8 cellular contexts compared by ENCODE assay signal in the genomic region with DNA sequence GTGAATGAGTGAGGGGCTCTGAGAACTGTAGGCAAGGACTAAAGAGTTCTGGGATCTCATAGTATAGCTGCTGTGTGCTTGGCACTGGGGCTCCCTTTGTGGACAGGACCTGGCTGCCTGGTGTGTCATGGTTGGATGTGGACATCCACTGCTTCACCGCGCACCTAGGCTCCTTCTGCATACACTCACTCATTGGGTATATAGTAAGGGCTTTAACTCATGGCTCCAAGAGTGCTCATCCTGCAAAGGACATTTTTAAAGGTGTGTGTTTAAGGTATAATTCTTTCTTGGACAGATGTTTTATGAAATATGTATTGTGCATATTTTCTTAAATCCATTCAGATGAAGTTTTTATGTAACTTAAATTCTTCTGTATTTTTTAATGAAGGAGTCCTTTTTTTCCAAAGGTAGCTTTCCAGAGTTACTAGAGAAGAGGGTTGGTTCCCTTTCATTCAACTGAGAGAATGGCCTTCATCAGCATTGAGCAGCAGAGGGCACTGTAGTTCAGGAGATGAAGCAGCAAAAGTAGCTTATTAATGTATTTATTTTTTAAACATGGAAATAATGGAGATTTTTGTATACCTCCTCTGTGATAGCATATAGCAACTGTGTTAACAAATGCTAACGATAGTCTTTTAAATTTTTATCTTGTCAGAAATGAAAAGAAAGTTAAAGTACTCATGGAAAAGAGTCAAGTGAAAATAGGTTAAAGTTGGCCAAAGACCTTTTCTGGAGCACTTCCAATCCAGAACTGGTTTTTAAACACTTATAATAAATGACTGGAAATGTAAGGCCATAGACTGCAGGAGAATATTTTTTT. TPM values are rescaled to one million over a fixed set of nuclear protein-coding genes. Genes with fewer than 3 reads are reported as not detected.
A peak's percentile ranks its signal among the peaks of the same experiment; 100 is the strongest.
DNase-seq lines count a peak whose midpoint lies in the region; ATAC-seq and TF ChIP-seq lines count a peak whose summit lies in the region.

No MANE protein-coding gene starts in this region.

- peak overlapping the region; percentile 68 to 91 (median 78) for H3K4me3 Mint-ChIP-seq in immature natural killer cell

- H3K4me1 Mint-ChIP-seq in immature natural killer cell, result peaks cover 82 to 84% of the 10 kb centered on the region in 2 donors

- no peak for ATAC-seq in HG02642 (IDR thresholded peaks at IDR 0.05; ENCODE audit: poor library complexity, unreplicated experiment)

- H3K27me3 ChIP-seq in HL-60 (ENCODE audit: insufficient read depth, poor library complexity, severe bottlenecking), result no peaks in the 10 kb centered on the region

- TF ChIP-seq CTCF in HL-60 (IDR thresholded peaks at IDR 0.05; ENCODE audit: insufficient read depth, low read length) (peak; percentile 29), astrocyte of the spinal cord (IDR thresholded peaks at IDR 0.05; ENCODE audit: low read depth, low read length) (peak; percentile 84)

- H3K27ac Mint-ChIP-seq in immature natural killer cell, result peak overlapping the region; percentile 86 to 98 (median 94)

- H3K27me3 Mint-ChIP-seq in immature natural killer cell (ENCODE audit: low read depth in 3 of 3), result peaks cover 2 to 6% (median 5%) of the 10 kb centered on the region in 3 donors

- DNase-seq in NCI-H2107 treated with DMSO at 0.1 percent for 48 hours (lab: John Stamatoyannopoulos, UW; ENCODE audit: unreplicated experiment) (peak; percentile 33), NCI-H2107 (lab: John Stamatoyannopoulos, UW) (no peak), HL-60 (ENCODE audit: low read depth in 1 of 2, low spot score in 1 of 2) (peak in 1 of 2 experiments; percentile 56), RPMI8226 (peak; percentile 32), astrocyte of the spinal cord (ENCODE audit: low read depth, low spot score) (peak; percentile 77), immature natural killer cell (peak; percentile 47 to 61 (median 60))
- DNase-seq in stimulated activated CD4-positive, alpha-beta T cell treated with anti-CD3 and anti-CD28 coated beads, Interleukin-2, amount 100 ng/mL, for 4 hours (ENCODE audit: low read depth), result peak; percentile 47

- peaks cover 7 to 15% (median 11%) of the 10 kb centered on the region in 3 donors for H3K36me3 Mint-ChIP-seq in immature natural killer cell

- in situ Hi-C loops in astrocyte of the spinal cord (cut with HindIII; ENCODE audit: low sequenced_read_pairs), result no loop called here

- H3K4me3 ChIP-seq in HL-60 (replicated peaks; ENCODE audit: insufficient read depth, low read length), result no peak overlapping the region
- H3K4me3 ChIP-seq in astrocyte of the spinal cord (ENCODE audit: low read depth, low read length), result no peak overlapping the region

- peak overlapping the region; percentile 71 for H3K27ac ChIP-seq in HL-60 (replicated peaks)

- H3K9me3 Mint-ChIP-seq in immature natural killer cell, result peaks cover 0 to 5% (median 0%) of the 10 kb centered on the region in 6 donors

RNA-seq across cellular contexts. Expression of gene OXNAD1, which starts 25.2 kb away (rescaled TPM):
- polyA plus RNA-seq in immature natural killer cell, result 10 to 100 TPM; 22.0 to 27.3 (median 23.8) TPM

RNA-seq across cellular contexts. Expression of gene DPH3, which starts 25.5 kb away (rescaled TPM):
- 10 to 100 TPM; 22.3 to 31.8 (median 25.5) TPM for polyA plus RNA-seq in immature natural killer cell
